In the genomic region with DNA sequence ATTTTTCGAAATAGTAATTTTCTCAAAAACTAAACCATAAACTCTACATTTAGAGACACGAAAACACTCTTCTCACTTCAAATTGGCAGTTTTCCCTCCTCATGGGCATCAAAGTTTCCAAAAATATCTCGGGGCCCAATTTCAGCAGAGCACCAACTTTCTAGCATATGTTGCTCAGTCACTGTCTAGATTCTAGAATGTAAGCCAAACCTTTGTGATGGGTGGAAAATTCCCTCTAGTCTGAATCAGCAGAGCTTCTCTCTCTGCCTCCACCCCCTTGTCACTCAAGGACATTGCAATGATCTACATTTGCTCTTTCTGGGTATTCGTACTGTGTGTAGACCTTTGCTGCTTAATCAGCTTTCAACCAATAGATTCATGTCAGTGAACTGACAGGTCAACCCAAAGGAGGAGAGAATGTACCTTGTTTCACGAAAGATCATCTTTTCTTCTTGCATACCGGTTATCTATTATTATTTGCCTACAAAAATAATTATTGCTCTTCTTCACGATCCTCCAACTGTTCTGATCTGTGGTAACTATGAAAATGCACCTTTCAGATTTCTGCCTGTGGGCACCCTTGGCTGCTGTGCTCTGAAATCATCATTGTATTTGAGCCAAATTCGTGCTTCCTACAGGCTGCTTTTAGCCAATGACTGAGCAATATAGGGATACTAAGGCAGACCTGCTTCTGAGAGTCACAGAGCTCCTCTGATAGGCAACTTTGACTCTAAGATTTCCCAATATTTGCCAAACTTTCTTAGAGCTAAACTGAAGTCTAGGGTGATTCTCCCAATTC, we compare ENCODE assay signal across 12 cellular contexts. TPM values are rescaled to one million over a fixed set of nuclear protein-coding genes. Genes with fewer than 3 reads are reported as not detected.
DNase-seq lines count a peak whose midpoint lies in the region; FAIRE-seq and TF ChIP-seq lines count a peak whose summit lies in the region.
"Had no signal": no experiment of that assay in that cellular context is flagged by ENCODE, and none has a peak within 500 bp of the region (broad histone marks: within the 10 kb centered on the region; RNA-seq: fewer than 3 reads in every experiment).

No MANE protein-coding gene starts in this region.

- H3K27ac Mint-ChIP-seq in activated naive CD8-positive, alpha-beta T cell = peak overlapping the region; percentile 55
- H3K27ac Mint-ChIP-seq in activated naive CD8-positive, alpha-beta T cell treated with anti-CD3 and anti-CD28 coated beads for 36 hours = no peak overlapping the region
- H3K27ac Mint-ChIP-seq in CD8-positive, alpha-beta memory T cell = no peak overlapping the region
- H3K27ac Mint-ChIP-seq: nephron had no signal

- H3K27me3 ChIP-seq in fibroblast of lung (ENCODE audit: control insufficient read depth, insufficient read depth, low read length) (no peaks in the 10 kb centered on the region), suprapubic skin (no peaks in the 10 kb centered on the region)
- H3K27me3 ChIP-seq in CD8-positive, alpha-beta memory T cell (ENCODE audit: insufficient read depth, low read length, poor library complexity, severe bottlenecking) = no peaks in the 10 kb centered on the region
- H3K27me3 ChIP-seq: BLaER1, gastrocnemius medialis had no signal

- H3K4me3 ChIP-seq in fibroblast of lung (replicated peaks in 1 of 4; ENCODE audit: control extremely low read depth in 1 of 4, insufficient read depth in 1 of 4, low read depth in 3 of 4, low read length in 4 of 4) = no peak overlapping the region
- no peak overlapping the region for H3K4me3 ChIP-seq in suprapubic skin
- H3K4me3 ChIP-seq in CD8-positive, alpha-beta memory T cell (ENCODE audit: low read length) = no peak overlapping the region
- H3K4me3 ChIP-seq: BLaER1, gastrocnemius medialis had no signal

- CTCF ChIA-PET in CD8-positive, alpha-beta memory T cell (lab: Charles Lee) = no interaction called here

- peaks cover 30% of the 10 kb centered on the region for H3K4me1 Mint-ChIP-seq in activated naive CD8-positive, alpha-beta T cell (ENCODE audit: low read depth)
- H3K4me1 Mint-ChIP-seq in activated naive CD8-positive, alpha-beta T cell treated with anti-CD3 and anti-CD28 coated beads for 36 hours = peaks cover 32% of the 10 kb centered on the region
- no peaks in the 10 kb centered on the region for H3K4me1 Mint-ChIP-seq in CD8-positive, alpha-beta memory T cell

- H3K4me2 ChIP-seq in fibroblast of lung (ENCODE audit: extremely low read depth, insufficient read depth, low read length) = no peak overlapping the region
- H3K4me2 ChIP-seq: BLaER1 had no signal

- no peak for TF ChIP-seq POLR2A in suprapubic skin (IDR thresholded peaks at IDR 0.05)

- H3K36me3 ChIP-seq in fibroblast of lung (ENCODE audit: control insufficient read depth, insufficient read depth, low read length) (no peaks in the 10 kb centered on the region), suprapubic skin (no peaks in the 10 kb centered on the region)
- H3K36me3 ChIP-seq in CD8-positive, alpha-beta memory T cell (ENCODE audit: insufficient read depth, low read length) = no peaks in the 10 kb centered on the region
- H3K36me3 ChIP-seq: BLaER1, gastrocnemius medialis had no signal

- H3K4me1 ChIP-seq in fibroblast of lung (ENCODE audit: control insufficient read depth, extremely low read depth, insufficient read depth, low read length) (peaks cover 18% of the 10 kb centered on the region), suprapubic skin (no peaks in the 10 kb centered on the region)
- no peaks in the 10 kb centered on the region for H3K4me1 ChIP-seq in CD8-positive, alpha-beta memory T cell (ENCODE audit: insufficient read depth, low read length)
- H3K4me1 ChIP-seq: BLaER1, gastrocnemius medialis had no signal

- H3K27me3 Mint-ChIP-seq in activated naive CD8-positive, alpha-beta T cell = no peaks in the 10 kb centered on the region
- H3K27me3 Mint-ChIP-seq in activated naive CD8-positive, alpha-beta T cell treated with anti-CD3 and anti-CD28 coated beads for 36 hours = no peaks in the 10 kb centered on the region
- peaks cover 0 to 1% of the 10 kb centered on the region in 2 donors for H3K27me3 Mint-ChIP-seq in CD8-positive, alpha-beta memory T cell

- H3K9me3 Mint-ChIP-seq in activated naive CD8-positive, alpha-beta T cell (ENCODE audit: low read depth) = no peaks in the 10 kb centered on the region
- H3K9me3 Mint-ChIP-seq in activated naive CD8-positive, alpha-beta T cell treated with anti-CD3 and anti-CD28 coated beads for 36 hours = no peaks in the 10 kb centered on the region
- H3K9me3 Mint-ChIP-seq in CD8-positive, alpha-beta memory T cell = no peaks in the 10 kb centered on the region
- H3K9me3 Mint-ChIP-seq: nephron had no signal

- no peaks in the 10 kb centered on the region for H4K20me1 ChIP-seq in fibroblast of lung (ENCODE audit: control insufficient read depth, extremely low read depth, insufficient read depth, low read length)
- H4K20me1 ChIP-seq: BLaER1 had no signal

- FAIRE-seq in RCC 7860 (lab: Jason Lieb, UNC) = peak; percentile 93

- no peaks in the 10 kb centered on the region for H3K9me3 ChIP-seq in fibroblast of lung (ENCODE audit: control insufficient read depth, insufficient read depth, low read depth, low read length)
- H3K9me3 ChIP-seq in suprapubic skin = no peaks in the 10 kb centered on the region
- no peaks in the 10 kb centered on the region for H3K9me3 ChIP-seq in CD8-positive, alpha-beta memory T cell (ENCODE audit: low read length)
- H3K9me3 ChIP-seq: BLaER1, gastrocnemius medialis had no signal

- DNase-seq in activated naive CD8-positive, alpha-beta T cell treated with anti-CD3 and anti-CD28 coated beads for 36 hours = no peak
- DNase-seq in RCC 7860 (ENCODE audit: low spot score) (peak; percentile 86), fibroblast of lung (ENCODE audit: low read depth in 2 of 2) (peak; percentile 17 to 83), suprapubic skin (ENCODE audit: low spot score in 2 of 2) (no peak), SKM-1 treated with dmso at 0.1 percent for 144 hours (lab: John Stamatoyannopoulos, UW; ENCODE audit: unreplicated experiment) (no peak), COR-L47 (lab: John Stamatoyannopoulos, UW) (no peak)
- DNase-seq in CD8-positive, alpha-beta memory T cell = no peak
- DNase-seq: gastrocnemius medialis had no signal

- H3K36me3 Mint-ChIP-seq in activated naive CD8-positive, alpha-beta T cell = peaks cover 25% of the 10 kb centered on the region
- H3K36me3 Mint-ChIP-seq in activated naive CD8-positive, alpha-beta T cell treated with anti-CD3 and anti-CD28 coated beads for 36 hours = peaks cover 3% of the 10 kb centered on the region
- peaks cover 1 to 17% (median 9%) of the 10 kb centered on the region in 3 donors for H3K36me3 Mint-ChIP-seq in CD8-positive, alpha-beta memory T cell

- H3K4me3 Mint-ChIP-seq in activated naive CD8-positive, alpha-beta T cell = no peak overlapping the region
- no peak overlapping the region for H3K4me3 Mint-ChIP-seq in activated naive CD8-positive, alpha-beta T cell treated with anti-CD3 and anti-CD28 coated beads for 36 hours
- peak overlapping the region in 1 of 7 donors; percentile 10 for H3K4me3 Mint-ChIP-seq in CD8-positive, alpha-beta memory T cell
- H3K4me3 Mint-ChIP-seq: nephron had no signal

- H3K79me2 ChIP-seq in fibroblast of lung (ENCODE audit: control insufficient read depth, insufficient read depth, low read length) = no peaks in the 10 kb centered on the region

- H2AFZ ChIP-seq in fibroblast of lung (ENCODE audit: low read length) = no peak overlapping the region

- no peak for TF ChIP-seq EP300 in suprapubic skin (IDR thresholded peaks at IDR 0.05)

- WGBS in suprapubic skin = 68% methylated on average over 8 of the region's 8 CpGs

- POLR2A ChIA-PET in CD8-positive, alpha-beta memory T cell (lab: Charles Lee) = no interaction called here

- no peak overlapping the region for H3K27ac ChIP-seq in fibroblast of lung (ENCODE audit: insufficient read depth, low read length)
- H3K27ac ChIP-seq in suprapubic skin = peak overlapping the region; percentile 5
- H3K27ac ChIP-seq in CD8-positive, alpha-beta memory T cell (ENCODE audit: low read depth, low read length) = no peak overlapping the region
- H3K27ac ChIP-seq: BLaER1, gastrocnemius medialis, HL-60 had no signal

- H3K9ac ChIP-seq in fibroblast of lung (ENCODE audit: insufficient read depth, low read length) = no peak overlapping the region
- H3K9ac ChIP-seq: BLaER1 had no signal

- TF ChIP-seq CTCF in fibroblast of lung (conservative IDR thresholded peaks at IDR 0.05 in 1 of 2, IDR thresholded peaks at IDR 0.05 in 1 of 2; ENCODE audit: low read depth in 1 of 2, low read length in 2 of 2) (no peak), suprapubic skin (IDR thresholded peaks at IDR 0.05) (no peak)

RNA-seq across cellular contexts. Expression of a gene that starts 38.7 kb away (rescaled TPM):
- 100 to 1,000 TPM; 192 to 201 TPM for total RNA-seq in activated naive CD8-positive, alpha-beta T cell treated with anti-CD3 and anti-CD28 coated beads for 36 hours
- total RNA-seq in fibroblast of lung = 157 and 192 TPM in 2 replicates
- polyA plus RNA-seq in fibroblast of lung = 69.4 and 123 TPM in 2 replicates
- polyA plus RNA-seq in fibroblast of lung (2012) = 45.0 and 90.0 TPM in 2 replicates
- polyA minus RNA-seq in fibroblast of lung (ENCODE audit: low replicate concordance) = 55.1 and 58.7 TPM in 2 replicates
- 100 to 1,000 TPM in 1 of 4 donors, 10 to 100 TPM in 3; 60.6 to 128 (median 75.7) TPM for total RNA-seq in suprapubic skin
- 100 to 1,000 TPM; 209 to 222 TPM for total RNA-seq in CD8-positive, alpha-beta memory T cell
- 50.9 TPM for polyA plus RNA-seq in CD8-positive, alpha-beta memory T cell

Comparison
In these comparisons a context has a peak if more than half of its experiments do, and no peak if none do; other contexts are left out.
1. DNase-seq: peak in RCC 7860 (single experiment) and fibroblast of lung (2 of 2); none in activated naive CD8-positive, alpha-beta T cell treated with anti-CD3 and anti-CD28 coated beads for 36 hours (single experiment), suprapubic skin (0 of 2), CD8-positive, alpha-beta memory T cell (0 of 5), SKM-1 treated with dmso at 0.1 percent for 144 hours (single experiment) and COR-L47 (single experiment).